Comparison of ENCODE assay signal across 10 cellular contexts in genomic region chr22:25656724-25657123, GRCh38.
DNase-seq lines count a peak whose midpoint lies in the region; ATAC-seq lines count a peak whose summit lies in the region.
"Had no signal": no experiment of that assay in that cellular context is flagged by ENCODE, and none has a peak within 500 bp of the region (broad histone marks: within the 10 kb centered on the region; RNA-seq: fewer than 3 reads in every experiment).

No MANE protein-coding gene starts in this region.

- peak overlapping the region; percentile 0 to 34 (median 9) for H3K4me3 Mint-ChIP-seq in naive B cell

- no peaks in the 10 kb centered on the region for H3K27me3 Mint-ChIP-seq in naive B cell

- no peaks in the 10 kb centered on the region for H3K9me3 Mint-ChIP-seq in naive B cell
- H3K9me3 Mint-ChIP-seq: activated naive CD4-positive, alpha-beta T cell treated with anti-CD3 and anti-CD28 coated beads, Interleukin-2, amount 50 U/mL, for 72 hours had no signal

- H3K36me3 Mint-ChIP-seq in naive B cell = no peaks in the 10 kb centered on the region
- H3K36me3 Mint-ChIP-seq: activated naive CD4-positive, alpha-beta T cell treated with anti-CD3 and anti-CD28 coated beads, Interleukin-2, amount 50 U/mL, for 72 hours had no signal

- DNase-seq in naive B cell (peak; percentile 62), superior temporal gyrus (ENCODE audit: extremely low spot score) (no peak), LoVo (ENCODE audit: low spot score) (no peak)
- DNase-seq: NCI-H1092 treated with DMSO at 0.1 percent for 48 hours, spleen had no signal

- H3K27ac Mint-ChIP-seq in naive B cell = peak overlapping the region in 5 of 6 donors; percentile 2 to 88 (median 27)
- H3K27ac Mint-ChIP-seq: activated naive CD4-positive, alpha-beta T cell treated with anti-CD3 and anti-CD28 coated beads, Interleukin-2, amount 50 U/mL, for 72 hours had no signal

- peaks cover 52 to 69% (median 62%) of the 10 kb centered on the region in 3 donors for H3K4me1 Mint-ChIP-seq in naive B cell

- ATAC-seq in GM18909 (IDR thresholded peaks at IDR 0.05; ENCODE audit: poor library complexity, unreplicated experiment) (peak; percentile 83), HG02623 (IDR thresholded peaks at IDR 0.05; ENCODE audit: unreplicated experiment) (peak; percentile 71), HG03565 (IDR thresholded peaks at IDR 0.05; ENCODE audit: unreplicated experiment) (peak; percentile 55), naive B cell (ENCODE audit: low read depth in 2 of 2) (peak; percentile 100), HG02571 (IDR thresholded peaks at IDR 0.05; ENCODE audit: unreplicated experiment) (no peak)
- ATAC-seq: activated naive CD4-positive, alpha-beta T cell treated with anti-CD3 and anti-CD28 coated beads, Interleukin-2, amount 50 U/mL, for 72 hours had no signal
